Comparison of ENCODE assay signal across 9 cellular contexts in genomic region chr7:121313793-121314676, GRCh38. TPM values are rescaled to one million over a fixed set of nuclear protein-coding genes. Genes with fewer than 3 reads are reported as not detected.
DNase-seq lines count a peak whose midpoint lies in the region; ATAC-seq and TF ChIP-seq lines count a peak whose summit lies in the region.
"Had no signal": no experiment of that assay in that cellular context is flagged by ENCODE, and none has a peak within 500 bp of the region (broad histone marks: within the 10 kb centered on the region; RNA-seq: fewer than 3 reads in every experiment).

No MANE protein-coding gene starts in this region.

- H2AFZ ChIP-seq in OCI-LY1 (ENCODE audit: low read length) (peak overlapping the region; percentile 23), neural progenitor cell (replicated peaks) (no peak overlapping the region)

- no peaks in the 10 kb centered on the region for H3K79me2 ChIP-seq in OCI-LY1 (ENCODE audit: insufficient read depth, low read length)
- no peaks in the 10 kb centered on the region for H3K79me2 ChIP-seq in neural progenitor cell (ENCODE audit: low read depth)

- peak overlapping the region; percentile 72 for H3K4me2 ChIP-seq in OCI-LY1 (ENCODE audit: low read length)
- H3K4me2 ChIP-seq in neural progenitor cell, result no peak overlapping the region

- DNase-seq in AG09319 (ENCODE audit: extremely low read depth, low read depth) (peak; percentile 29), mucosa of descending colon (peak in 1 of 3 donors; percentile 42), C1 segment of cervical spinal cord (lab: John Stamatoyannopoulos, UW) (no peak), neural progenitor cell (ENCODE audit: low spot score) (no peak), GM13976 (ENCODE audit: low spot score) (no peak)

- no peaks in the 10 kb centered on the region for H4K20me1 ChIP-seq in OCI-LY1 (ENCODE audit: insufficient read depth, low read length)
- no peaks in the 10 kb centered on the region for H4K20me1 ChIP-seq in neural progenitor cell (ENCODE audit: low read depth)

- H3K36me3 Mint-ChIP-seq in neural progenitor cell, result no peaks in the 10 kb centered on the region
- H3K36me3 Mint-ChIP-seq: activated naive CD4-positive, alpha-beta T cell treated with anti-CD3 and anti-CD28 coated beads, Interleukin-2, amount 50 U/mL, for 24 hours had no signal

- no peak overlapping the region for H3K4me3 Mint-ChIP-seq in neural progenitor cell
- H3K4me3 Mint-ChIP-seq: activated naive CD4-positive, alpha-beta T cell treated with anti-CD3 and anti-CD28 coated beads, Interleukin-2, amount 50 U/mL, for 24 hours had no signal

- no peak for TF ChIP-seq CTCF in AG09319 (IDR thresholded peaks at IDR 0.05; ENCODE audit: low read depth, low read length)
- peak; percentile 40; the same call in 1 of the 2 replicates for TF ChIP-seq CTCF in OCI-LY1 (IDR thresholded peaks at IDR 0.05; ENCODE audit: low read length)
- no peak for TF ChIP-seq CTCF in mucosa of descending colon (IDR thresholded peaks at IDR 0.05)
- TF ChIP-seq CTCF in neural progenitor cell (IDR thresholded peaks at IDR 0.05), result no peak
- no peak for TF ChIP-seq CTCF in GM13976 (IDR thresholded peaks at IDR 0.05; ENCODE audit: borderline replicate concordance, control extremely low read depth, extremely low read depth, insufficient read depth, missing control alignments)

- peaks cover 6% of the 10 kb centered on the region for H3K9me3 Mint-ChIP-seq in neural progenitor cell
- H3K9me3 Mint-ChIP-seq: activated naive CD4-positive, alpha-beta T cell treated with anti-CD3 and anti-CD28 coated beads, Interleukin-2, amount 50 U/mL, for 24 hours had no signal

- peaks cover 13% of the 10 kb centered on the region for H3K9me3 ChIP-seq in OCI-LY1 (ENCODE audit: low read length)
- no peaks in the 10 kb centered on the region for H3K9me3 ChIP-seq in mucosa of descending colon
- no peaks in the 10 kb centered on the region for H3K9me3 ChIP-seq in neural progenitor cell (ENCODE audit: low read depth)

- no peaks in the 10 kb centered on the region for H3K9me2 ChIP-seq in OCI-LY1 (ENCODE audit: low read depth, low read length)

- no peaks in the 10 kb centered on the region for H3K27me3 ChIP-seq in OCI-LY1 (ENCODE audit: insufficient read depth, low read length)
- no peaks in the 10 kb centered on the region for H3K27me3 ChIP-seq in neural progenitor cell

- H3F3A ChIP-seq in OCI-LY1 (ENCODE audit: insufficient read depth, low read length) (0 out of 2 replicates have a peak, but pooled peaks cover 4% of the 10 kb centered on the region), neural progenitor cell (ENCODE audit: low read depth) (no peaks in the 10 kb centered on the region)

- no peaks in the 10 kb centered on the region; the same call in 1 of the 2 replicates for H3K36me3 ChIP-seq in OCI-LY1 (ENCODE audit: insufficient read depth, low read length)
- H3K36me3 ChIP-seq in mucosa of descending colon (ENCODE audit: low read depth), result no peaks in the 10 kb centered on the region
- H3K36me3 ChIP-seq in neural progenitor cell, result no peaks in the 10 kb centered on the region

- H3K4me3 ChIP-seq in OCI-LY1 (ENCODE audit: low read depth, low read length, poor library complexity, severe bottlenecking), result peak overlapping the region; percentile 44
- H3K4me3 ChIP-seq in mucosa of descending colon, result no peak overlapping the region
- H3K4me3 ChIP-seq in neural progenitor cell, result no peak overlapping the region

- no peak overlapping the region for H3K27ac Mint-ChIP-seq in neural progenitor cell
- H3K27ac Mint-ChIP-seq: activated naive CD4-positive, alpha-beta T cell treated with anti-CD3 and anti-CD28 coated beads, Interleukin-2, amount 50 U/mL, for 24 hours had no signal

- ATAC-seq in GM19468 (IDR thresholded peaks at IDR 0.05; ENCODE audit: extremely low read depth, unreplicated experiment) (peak; percentile 89), HG03439 (IDR thresholded peaks at IDR 0.05; ENCODE audit: unreplicated experiment) (peak; percentile 96), mucosa of descending colon (peak; percentile 98)

- intact Hi-C loops in mucosa of descending colon (cut with DNase I, micrococcal nuclease), result no loop called here

- H3K4me1 ChIP-seq in OCI-LY1 (ENCODE audit: insufficient read depth, low read length, severe bottlenecking), result peaks cover 40% of the 10 kb centered on the region
- peaks cover 20% of the 10 kb centered on the region for H3K4me1 ChIP-seq in mucosa of descending colon (ENCODE audit: low read depth)
- H3K4me1 ChIP-seq in neural progenitor cell, result no peaks in the 10 kb centered on the region

- H3K9ac ChIP-seq in OCI-LY1 (ENCODE audit: low read length), result peak overlapping the region; percentile 63
- H3K9ac ChIP-seq in neural progenitor cell, result no peak overlapping the region

- in situ Hi-C loops in GM13976 (cut with MboI; ENCODE audit: low sequenced_read_pairs, unreplicated experiment), result no loop called here

- peaks cover 3% of the 10 kb centered on the region for H3K27me3 Mint-ChIP-seq in neural progenitor cell (ENCODE audit: insufficient read depth, low read depth)

- peak overlapping the region; percentile 95 for H3K27ac ChIP-seq in OCI-LY1 (ENCODE audit: low read depth, low read length, poor library complexity, severe bottlenecking)
- no peak overlapping the region for H3K27ac ChIP-seq in neural progenitor cell

- no peaks in the 10 kb centered on the region for H3K4me1 Mint-ChIP-seq in neural progenitor cell
- H3K4me1 Mint-ChIP-seq: activated naive CD4-positive, alpha-beta T cell treated with anti-CD3 and anti-CD28 coated beads, Interleukin-2, amount 50 U/mL, for 24 hours had no signal

RNA-seq across cellular contexts. Expression of gene WNT16, which starts 14.8 kb away (rescaled TPM):
- total RNA-seq in mucosa of descending colon (1 to 10 TPM in 1 of 3 donors, not detected in 2; 1.4 TPM), neural progenitor cell (ENCODE audit: low replicate concordance) (0.03 TPM in 1 of 2 replicates, not detected in the other)
